1 cellular context compared by ENCODE assay signal in genomic region chr9:114174876-114175771, GRCh38.
TF ChIP-seq lines count a peak whose summit lies in the region.

No MANE protein-coding gene starts in this region.

TF ChIP-seq in HepG2, 621 proteins besides CTCF, POLR2A, EP300 and RAD21 (continued from another document and continues in another):
- TF ChIP-seq HBP1 (CRISPR knock-in tag; IDR thresholded peaks at IDR 0.05; ENCODE audit: low read depth) (no peak), CREB3 (CRISPR knock-in tag; IDR thresholded peaks at IDR 0.05) (no peak; the same call in 1 of the 2 replicates), ZNF790 (CRISPR knock-in tag; IDR thresholded peaks at IDR 0.05; ENCODE audit: borderline replicate concordance) (no peak), AGO2 (optimal IDR thresholded peaks at IDR 0.05; ENCODE audit: low read depth, low read length) (peak; percentile 100), ZNF274 (CRISPR knock-in tag; IDR thresholded peaks at IDR 0.05) (no peak), KLF15 (CRISPR knock-in tag; IDR thresholded peaks at IDR 0.05; ENCODE audit: borderline replicate concordance) (0 out of 2 replicates have a peak, but pooled peaks have one; percentile 21), SALL2 (CRISPR knock-in tag; IDR thresholded peaks at IDR 0.05) (no peak; the same call in 1 of the 2 replicates), ZNF710 (CRISPR knock-in tag; IDR thresholded peaks at IDR 0.05; ENCODE audit: borderline replicate concordance) (peak; percentile 83), MXD4 (CRISPR knock-in tag; IDR thresholded peaks at IDR 0.05) (0 out of 2 replicates have a peak, but pooled peaks have one; percentile 34), ZNF484 (CRISPR knock-in tag; IDR thresholded peaks at IDR 0.05; ENCODE audit: borderline replicate concordance, low read depth) (no peak), ZNF280B (CRISPR knock-in tag; IDR thresholded peaks at IDR 0.05; ENCODE audit: borderline replicate concordance) (peak; percentile 76; the same call in 1 of the 2 replicates), ZNF496 (CRISPR knock-in tag; IDR thresholded peaks at IDR 0.05; ENCODE audit: insufficient replicate concordance) (no peak), SCMH1 (CRISPR knock-in tag; IDR thresholded peaks at IDR 0.05; ENCODE audit: borderline replicate concordance) (no peak), ZBTB43 (CRISPR knock-in tag; conservative IDR thresholded peaks at IDR 0.05) (no peak), HNRNPL (IDR thresholded peaks at IDR 0.05; ENCODE audit: low read depth, low read length) (peak; percentile 94), UBTF (CRISPR knock-in tag; IDR thresholded peaks at IDR 0.05) (peak; percentile 56; the same call in 1 of the 2 replicates), ZNF616 (CRISPR knock-in tag; IDR thresholded peaks at IDR 0.05; ENCODE audit: low read depth) (no peak), ZNF136 (CRISPR knock-in tag; IDR thresholded peaks at IDR 0.05; ENCODE audit: low read depth) (no peak), SP1 (IDR thresholded peaks at IDR 0.05) (no peak), SP1 (CRISPR knock-in tag; IDR thresholded peaks at IDR 0.05) (no peak), ZKSCAN1 (IDR thresholded peaks at IDR 0.05; ENCODE audit: low read length) (no peak), ZNF879 (CRISPR knock-in tag; IDR thresholded peaks at IDR 0.05) (no peak), PAF1 (CRISPR knock-in tag; IDR thresholded peaks at IDR 0.05) (no peak), ARHGAP35 (CRISPR knock-in tag; IDR thresholded peaks at IDR 0.05; ENCODE audit: borderline replicate concordance) (no peak; the same call in 1 of the 2 replicates), FOXO1 (CRISPR knock-in tag; IDR thresholded peaks at IDR 0.05) (0 out of 2 replicates have a peak, but pooled peaks have one; percentile 8), ZNF513 (CRISPR knock-in tag; conservative IDR thresholded peaks at IDR 0.05) (no peak), ZBTB4 (CRISPR knock-in tag; IDR thresholded peaks at IDR 0.05; ENCODE audit: borderline replicate concordance) (peak; percentile 37), ZNF558 (CRISPR knock-in tag; IDR thresholded peaks at IDR 0.05; ENCODE audit: borderline replicate concordance) (peak; percentile 62; the same call in 1 of the 2 replicates), ZC3H13 (CRISPR knock-in tag; IDR thresholded peaks at IDR 0.05) (no peak), ZMYM2 (CRISPR knock-in tag; IDR thresholded peaks at IDR 0.05) (no peak), IKZF5 (CRISPR knock-in tag; IDR thresholded peaks at IDR 0.05) (peak; percentile 79), ZNF737 (CRISPR knock-in tag; IDR thresholded peaks at IDR 0.05; ENCODE audit: borderline replicate concordance) (no peak), CEBPB (IDR thresholded peaks at IDR 0.05; ENCODE audit: borderline replicate concordance, low read depth, low read length) (0 out of 2 replicates have a peak, but pooled peaks have one; percentile 1), SPEN (CRISPR knock-in tag; IDR thresholded peaks at IDR 0.05; ENCODE audit: low read depth) (peak; percentile 84), ZNF816 (CRISPR knock-in tag; IDR thresholded peaks at IDR 0.05; ENCODE audit: borderline replicate concordance) (0 out of 2 replicates have a peak, but pooled peaks have one; percentile 19), ZIK1 (CRISPR knock-in tag; IDR thresholded peaks at IDR 0.05; ENCODE audit: borderline replicate concordance, low read depth) (no peak), SMAD3 (CRISPR knock-in tag; IDR thresholded peaks at IDR 0.05) (peak; percentile 76; the same call in 1 of the 2 replicates), ATF3 (CRISPR knock-in tag; IDR thresholded peaks at IDR 0.05) (peak; percentile 48; the same call in 1 of the 2 replicates), ZNF629 (CRISPR knock-in tag; conservative IDR thresholded peaks at IDR 0.05) (no peak), THRA (CRISPR knock-in tag; IDR thresholded peaks at IDR 0.05; ENCODE audit: borderline replicate concordance) (peak; percentile 56; the same call in 1 of the 2 replicates), HDAC6 (IDR thresholded peaks at IDR 0.05; ENCODE audit: low read depth, low read length) (no peak), NFE2L2 (IDR thresholded peaks at IDR 0.05; ENCODE audit: low read length) (no peak)
